1 cellular context compared by ENCODE assay signal in genomic region chr17:42112552-42113176, GRCh38.
TF ChIP-seq lines count a peak whose summit lies in the region.

DHX58 (minus strand) TSS chr17:42112714; CDS start chr17:42111892, 822 bp downstream.

TF ChIP-seq in K562, 482 proteins besides CTCF, POLR2A, EP300 and RAD21 (continued from another document and continues in another):
- TF ChIP-seq ZBTB5 (IDR thresholded peaks at IDR 0.05) (no peak), XRCC3 (IDR thresholded peaks at IDR 0.05) (no peak), BRF2 (IDR thresholded peaks at IDR 0.05; ENCODE audit: borderline replicate concordance, insufficient read depth, insufficient read length) (no peak), KDM5B (IDR thresholded peaks at IDR 0.05; ENCODE audit: insufficient replicate concordance, low read depth, low read length) (peak; percentile 28), GABPB1 (CRISPR knock-in tag; IDR thresholded peaks at IDR 0.05) (no peak), SFPQ (IDR thresholded peaks at IDR 0.05; ENCODE audit: low read depth, low read length) (no peak), E2F6 (IDR thresholded peaks at IDR 0.05; ENCODE audit: borderline replicate concordance in 1 of 2, extremely low read depth in 1 of 2, insufficient read depth in 1 of 2, insufficient read length in 1 of 2, low read depth in 1 of 2, low read length in 1 of 2, poor library complexity in 1 of 2, severe bottlenecking in 1 of 2) (peak in 1 of 2 experiments; percentile 21), USF1 (CRISPR knock-in tag; IDR thresholded peaks at IDR 0.05) (peak; percentile 89), ZNF778 (CRISPR knock-in tag; IDR thresholded peaks at IDR 0.05) (no peak), ZBTB26 (CRISPR knock-in tag; IDR thresholded peaks at IDR 0.05) (no peak), SREBF1 (IDR thresholded peaks at IDR 0.05; ENCODE audit: borderline replicate concordance, low read depth, low read length) (no peak), ARID3B (CRISPR knock-in tag; IDR thresholded peaks at IDR 0.05; ENCODE audit: borderline replicate concordance) (no peak), TCF3 (CRISPR knock-in tag; IDR thresholded peaks at IDR 0.05) (no peak), PRPF4 (IDR thresholded peaks at IDR 0.05; ENCODE audit: insufficient read depth, low read depth, low read length, poor library complexity, severe bottlenecking) (no peak), COPS2 (conservative IDR thresholded peaks at IDR 0.05) (no peak), ZNF655 (CRISPR knock-in tag; IDR thresholded peaks at IDR 0.05) (no peak), ZNF277 (CRISPR knock-in tag; IDR thresholded peaks at IDR 0.05; ENCODE audit: borderline replicate concordance) (no peak), POU5F1 (IDR thresholded peaks at IDR 0.05; ENCODE audit: borderline replicate concordance, low read depth, low read length, partially characterized antibody) (no peak), ZNF740 (CRISPR knock-in tag; IDR thresholded peaks at IDR 0.05) (peak; percentile 71; the same call in 1 of the 2 replicates), ZNF740 (tag; IDR thresholded peaks at IDR 0.05) (no peak; a peak in 1 of 4 replicates), SRSF9 (IDR thresholded peaks at IDR 0.05; ENCODE audit: borderline replicate concordance, low read depth, low read length) (no peak), MXD1 (CRISPR knock-in tag; IDR thresholded peaks at IDR 0.05; ENCODE audit: borderline replicate concordance, poor library complexity, severe bottlenecking) (no peak), SNAPC5 (CRISPR knock-in tag; IDR thresholded peaks at IDR 0.05) (no peak), ZNF316 (IDR thresholded peaks at IDR 0.05) (no peak), ARID4B (CRISPR knock-in tag; IDR thresholded peaks at IDR 0.05) (no peak), ZNF274 (IDR thresholded peaks at IDR 0.05; ENCODE audit: borderline replicate concordance, low read depth, low read length) (no peak)
